Comparison of ENCODE assay signal across 10 cellular contexts in genomic region chr1:18921506-18922251, GRCh38. TPM values are rescaled to one million over a fixed set of nuclear protein-coding genes. Genes with fewer than 3 reads are reported as not detected.
A peak's percentile ranks its signal among the peaks of the same experiment; 100 is the strongest.
DNase-seq lines count a peak whose midpoint lies in the region; ATAC-seq and TF ChIP-seq lines count a peak whose summit lies in the region.
"Had no signal": no experiment of that assay in that cellular context is flagged by ENCODE, and none has a peak within 500 bp of the region (broad histone marks: within the 10 kb centered on the region; RNA-seq: fewer than 3 reads in every experiment).

No MANE protein-coding gene starts in this region.

- no peak overlapping the region for H3K4me3 ChIP-seq in right atrium auricular region
- H3K4me3 ChIP-seq in skeletal muscle tissue (ENCODE audit: low read length in 3 of 3), result peak overlapping the region in 2 of 3 donors; percentile 33 to 60

- peaks cover 16% of the 10 kb centered on the region for H3K36me3 ChIP-seq in right atrium auricular region
- H3K36me3 ChIP-seq in skeletal muscle tissue (ENCODE audit: control insufficient read depth in 3 of 3, insufficient read depth in 3 of 3, low read length in 3 of 3), result peaks cover 6 to 16% (median 13%) of the 10 kb centered on the region in 3 donors

- peaks cover 0 to 2% (median 2%) of the 10 kb centered on the region in 3 donors for H3K27me3 Mint-ChIP-seq in CD14-positive monocyte (ENCODE audit: low read depth in 3 of 3)

- in situ Hi-C loops in G401 (cut with HindIII; ENCODE audit: low sequenced_read_pairs), result no loop called here

- H3K4me1 Mint-ChIP-seq in CD14-positive monocyte, result peaks cover 48% of the 10 kb centered on the region

- DNase-seq in G401 (ENCODE audit: low spot score) (peak; percentile 30), right atrium auricular region (ENCODE audit: low spot score) (no peak), CD14-positive monocyte (ENCODE audit: low spot score) (no peak), NCI-H446 treated with DMSO at 0.1 percent for 48 hours (lab: John Stamatoyannopoulos, UW) (no peak), NCI-H2029 treated with DMSO at 0.1 percent for 48 hours (lab: John Stamatoyannopoulos, UW) (no peak)
- DNase-seq: activated T-cell treated with anti-CD3 and anti-CD28 coated beads, Interleukin-2, amount 50 U/mL, for 48 hours; NCI-H1105 treated with DMSO at 0.1 percent for 48 hours had no signal

- peaks cover 11 to 26% of the 10 kb centered on the region in 2 donors for H3K36me3 Mint-ChIP-seq in CD14-positive monocyte

- TF ChIP-seq CTCF in right atrium auricular region (IDR thresholded peaks at IDR 0.05), result peak in 1 of 2 donors; percentile 37
- no peak for TF ChIP-seq CTCF in CD14-positive monocyte (IDR thresholded peaks at IDR 0.05)

- intact Hi-C loops in CD14-positive monocyte (cut with micrococcal nuclease), result no loop called here

- peak overlapping the region in 2 of 7 donors; percentile 75 to 85 for H3K27ac Mint-ChIP-seq in CD14-positive monocyte

- peak overlapping the region; percentile 40 to 83 (median 73) for H3K9ac ChIP-seq in skeletal muscle tissue (ENCODE audit: low read depth in 1 of 3, low read length in 3 of 3)

- H3K27me3 ChIP-seq in right atrium auricular region (no peaks in the 10 kb centered on the region), skeletal muscle tissue (ENCODE audit: control insufficient read depth in 3 of 3, insufficient read depth in 3 of 3, low read length in 3 of 3) (no peaks in the 10 kb centered on the region)

- peaks cover 0 to 48% of the 10 kb centered on the region in 2 donors for H3K4me1 ChIP-seq in right atrium auricular region
- peaks cover 42 to 47% (median 42%) of the 10 kb centered on the region in 3 donors for H3K4me1 ChIP-seq in skeletal muscle tissue (ENCODE audit: control insufficient read depth in 3 of 3, insufficient read depth in 3 of 3, low read length in 3 of 3)

- H3K27ac ChIP-seq in angular gyrus (ENCODE audit: low read depth, low read length) (peak overlapping the region; percentile 97), right atrium auricular region (peak overlapping the region; percentile 88), skeletal muscle tissue (ENCODE audit: low read depth, low read length) (peak overlapping the region; percentile 64)

- H3K9me3 Mint-ChIP-seq in CD14-positive monocyte, result peaks cover 0 to 6% (median 0%) of the 10 kb centered on the region in 7 donors

- H3K9me3 ChIP-seq in right atrium auricular region (no peaks in the 10 kb centered on the region), skeletal muscle tissue (ENCODE audit: control insufficient read depth in 3 of 3, low read length in 3 of 3) (no peaks in the 10 kb centered on the region)

- no peak for ATAC-seq in GM18867 (IDR thresholded peaks at IDR 0.05; ENCODE audit: unreplicated experiment)

- H3K4me3 Mint-ChIP-seq in CD14-positive monocyte, result peak overlapping the region in 1 of 2 donors; percentile 70

RNA-seq across cellular contexts. Expression of gene ALDH4A1, which starts 19.3 kb away (rescaled TPM):
- total RNA-seq in G401 (2014; rRNA removed; shearing (Covaris generic)), result 40.5 and 51.4 TPM in 2 replicates
- total RNA-seq in right atrium auricular region, result 10 to 100 TPM; 22.6 to 27.3 TPM
- 6.3 TPM for total RNA-seq in skeletal muscle tissue
- polyA plus RNA-seq in CD14-positive monocyte, result 1 to 10 TPM; 4.8 to 7.8 TPM

RNA-seq across cellular contexts. Expression of gene IFFO2, which starts 34.8 kb away (rescaled TPM):
- total RNA-seq in G401 (2014; rRNA removed; shearing (Covaris generic)), result 12.7 and 15.7 TPM in 2 replicates
- total RNA-seq in right atrium auricular region, result 10 to 100 TPM in 1 of 2 donors, 1 to 10 TPM in 1; 2.3 to 14.0 TPM
- total RNA-seq in skeletal muscle tissue, result 3.7 TPM
- polyA plus RNA-seq in CD14-positive monocyte, result under 1 TPM; 0.78 to 0.94 TPM

Comparison
In these comparisons a context has a peak if more than half of its experiments do, and no peak if none do; other contexts are left out.
1. H3K4me3 ChIP-seq: peak in skeletal muscle tissue (2 of 3); none in right atrium auricular region (0 of 2).
2. Peak in every context shown above with its lines, with median percentiles within 50 percentile points of each other: H3K27ac ChIP-seq.